In the genomic region with DNA sequence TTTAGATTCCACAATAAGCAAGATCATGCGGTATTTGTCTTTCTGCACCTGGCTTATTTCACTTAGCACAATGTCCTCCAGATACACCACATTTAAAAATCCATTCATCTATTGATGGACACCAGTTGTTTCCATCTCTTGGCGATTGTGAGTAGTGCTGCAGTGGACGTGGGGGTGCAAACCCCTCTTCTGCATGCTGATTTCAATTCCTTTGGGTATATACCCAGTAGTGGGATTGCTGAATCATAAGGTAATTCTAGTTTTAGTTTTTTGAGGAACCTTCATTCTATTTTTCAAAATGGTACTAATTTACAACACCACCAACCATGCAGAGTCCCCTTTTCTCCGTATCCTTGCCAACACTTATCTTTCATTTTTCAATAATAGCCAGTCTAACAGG, we compare ENCODE assay signal across 39 cellular contexts. TPM values are rescaled to one million over a fixed set of nuclear protein-coding genes. Genes with fewer than 3 reads are reported as not detected.
"Had no signal": no experiment of that assay in that cellular context is flagged by ENCODE, and none has a peak within 500 bp of the region (broad histone marks: within the 10 kb centered on the region; RNA-seq: fewer than 3 reads in every experiment).

No MANE protein-coding gene starts in this region.

- DNase-seq: activated B cell treated with CpG ODN at 0.5 μM for 24 hours; activated CD4-positive, alpha-beta memory T cell treated with anti-CD3 and anti-CD28 coated beads for 36 hours; activated CD4-positive, alpha-beta T cell treated with anti-CD3 and anti-CD28 coated beads for 48 hours; activated CD4-positive, alpha-beta T cell treated with anti-CD3 and anti-CD28 coated beads, Interleukin-2, amount 10 ng/mL, durations not matched to agents 7 days and 5 days; activated CD4-positive, alpha-beta T cell treated with anti-CD3 and anti-CD28 coated beads, Interleukin-2, amount 50 U/mL, for 4 hours; activated CD4-positive, CD25-positive, alpha-beta regulatory T cell treated with anti-CD3 and anti-CD28 coated beads, Interleukin-2, amount 50 U/mL, for 72 hours; activated CD8-positive, alpha-beta memory T cell treated with anti-CD3 and anti-CD28 coated beads, Interleukin-2, amount 50 U/mL, for 4 hours; activated CD8-positive, alpha-beta T cell treated with anti-CD3 and anti-CD28 coated beads for 36 hours; activated effector memory CD4-positive, alpha-beta T cell treated with anti-CD3 and anti-CD28 coated beads, Interleukin-2, amount 50 U/mL, for 16 hours; activated gamma-delta T cell treated with Interleukin-2 at 50 U/mL for 16 hours; activated naive CD4-positive, alpha-beta T cell; activated naive CD4-positive, alpha-beta T cell treated with anti-CD3 and anti-CD28 coated beads for 36 hours; activated naive CD4-positive, alpha-beta T cell treated with anti-CD3 and anti-CD28 coated beads, Interleukin-2, amount 50 U/mL, for 16 hours; activated naive CD8-positive, alpha-beta T cell treated with anti-CD3 and anti-CD28 coated beads for 36 hours; activated T-cell treated with anti-CD3 and anti-CD28 coated beads for 4 hours; activated T-cell treated with anti-CD3 and anti-CD28 coated beads, Interleukin-2, amount 50 U/mL, for 1 hour; activated T-cell treated with anti-CD3 and anti-CD28 coated beads, Interleukin-2, amount 50 U/mL, for 4 hours; activated T-cell treated with anti-CD3 and anti-CD28 coated beads, Interleukin-2, amount 50 U/mL, for 72 hours; adrenal gland; amniotic stem cell; aorta; body of pancreas; brain microvascular endothelial cell; central memory CD4-positive, alpha-beta T cell; SW 1271; T-helper 1 cell; T-helper 2 cell; T-helper 9 cell had no signal

- H3K36me3 ChIP-seq: adrenal gland, brain microvascular endothelial cell, breast epithelium had no signal

- H3K27ac Mint-ChIP-seq: activated B cell treated with CpG ODN at 0.5 μM for 24 hours; activated CD4-positive, alpha-beta memory T cell treated with anti-CD3 and anti-CD28 coated beads for 36 hours; activated CD4-positive, alpha-beta T cell treated with anti-CD3 and anti-CD28 coated beads, Interleukin-2, amount 10 ng/mL, durations not matched to agents 7 days and 5 days; activated CD8-positive, alpha-beta T cell treated with anti-CD3 and anti-CD28 coated beads for 36 hours; activated naive CD4-positive, alpha-beta T cell treated with anti-CD3 and anti-CD28 coated beads for 36 hours; activated naive CD4-positive, alpha-beta T cell treated with anti-CD3 and anti-CD28 coated beads, Interleukin-2, amount 50 U/mL, for 72 hours; activated naive CD8-positive, alpha-beta T cell treated with anti-CD3 and anti-CD28 coated beads for 36 hours; activated T-cell treated with anti-CD3 and anti-CD28 coated beads, Interleukin-2, amount 50 U/mL, for 72 hours; activated T-helper 1 cell treated with anti-CD3 and anti-CD28 coated beads, Interleukin-12 subunit alpha, Interleukin-12 subunit beta, Interleukin-2, Interleukin-4 antibody, amounts not matched to agents 30 ng/mL and 10 ng/mL and 1 ng/mL, durations not matched to agents 14 hours and 24 hours and 36 hours; activated T-helper 17 cell treated with anti-CD3 and anti-CD28 coated beads, Interleukin-2, amount 50 U/mL, for 72 hours; T-helper 1 cell treated with Interleukin-12 subunit alpha and Interleukin-12 subunit beta and Interleukin-4 antibody, amounts not matched to agents 30 μg/mL and 1 μg/mL, for 36 hours; T-helper 2 cell treated with Interferon-gamma antibody and Interleukin-4, amounts not matched to agents 5 μg/mL and 100 μg/mL, for 36 hours had no signal

- H3K27me3 ChIP-seq: adrenal gland, body of pancreas had no signal

- H3K4me1 Mint-ChIP-seq: activated naive CD8-positive, alpha-beta T cell treated with anti-CD3 and anti-CD28 coated beads for 36 hours; activated T-helper 17 cell treated with anti-CD3 and anti-CD28 coated beads, Interleukin-2, amount 50 U/mL, for 72 hours had no signal

- H3K36me3 Mint-ChIP-seq: activated CD4-positive, alpha-beta memory T cell treated with anti-CD3 and anti-CD28 coated beads for 36 hours; activated naive CD4-positive, alpha-beta T cell treated with anti-CD3 and anti-CD28 coated beads, Interleukin-2, amount 50 U/mL, for 72 hours; activated naive CD8-positive, alpha-beta T cell treated with anti-CD3 and anti-CD28 coated beads for 36 hours had no signal

- ATAC-seq: activated CD8-positive, alpha-beta T cell treated with anti-CD3 and anti-CD28 coated beads for 36 hours; activated naive CD4-positive, alpha-beta T cell treated with anti-CD3 and anti-CD28 coated beads, Interleukin-2, amount 50 U/mL, for 72 hours; activated T-cell treated with anti-CD3 and anti-CD28 coated beads, Interleukin-2, amount 50 U/mL, for 4 hours; activated T-cell treated with anti-CD3 and anti-CD28 coated beads, Interleukin-2, amount 50 U/mL, for 72 hours; activated T-helper 17 cell treated with anti-CD3 and anti-CD28 coated beads, Interleukin-2, amount 50 U/mL, for 72 hours; body of pancreas had no signal

- H3K4me3 Mint-ChIP-seq: activated B cell treated with CpG ODN at 0.5 μM for 24 hours; activated CD4-positive, alpha-beta memory T cell treated with anti-CD3 and anti-CD28 coated beads for 36 hours; activated CD4-positive, alpha-beta T cell treated with anti-CD3 and anti-CD28 coated beads, Interleukin-2, amount 10 ng/mL, durations not matched to agents 7 days and 5 days; activated CD8-positive, alpha-beta T cell treated with anti-CD3 and anti-CD28 coated beads for 36 hours; activated naive CD4-positive, alpha-beta T cell treated with anti-CD3 and anti-CD28 coated beads for 36 hours; activated naive CD8-positive, alpha-beta T cell treated with anti-CD3 and anti-CD28 coated beads for 36 hours; activated T-cell treated with anti-CD3 and anti-CD28 coated beads, Interleukin-2, amount 50 U/mL, for 4 hours; activated T-cell treated with anti-CD3 and anti-CD28 coated beads, Interleukin-2, amount 50 U/mL, for 72 hours; activated T-helper 1 cell treated with anti-CD3 and anti-CD28 coated beads, Interleukin-12 subunit alpha, Interleukin-12 subunit beta, Interleukin-2, Interleukin-4 antibody, amounts not matched to agents 30 ng/mL and 10 ng/mL and 1 ng/mL, durations not matched to agents 14 hours and 24 hours and 36 hours; activated T-helper 17 cell treated with anti-CD3 and anti-CD28 coated beads, Interleukin-2, amount 50 U/mL, for 72 hours; T-helper 1 cell treated with Interleukin-12 subunit alpha and Interleukin-12 subunit beta and Interleukin-4 antibody, amounts not matched to agents 30 μg/mL and 1 μg/mL, for 36 hours; T-helper 2 cell treated with Interferon-gamma antibody and Interleukin-4, amounts not matched to agents 5 μg/mL and 100 μg/mL, for 36 hours had no signal

- H3K27me3 Mint-ChIP-seq: activated CD4-positive, alpha-beta memory T cell treated with anti-CD3 and anti-CD28 coated beads for 36 hours; activated CD8-positive, alpha-beta T cell treated with anti-CD3 and anti-CD28 coated beads for 36 hours; activated naive CD8-positive, alpha-beta T cell treated with anti-CD3 and anti-CD28 coated beads for 36 hours; activated T-helper 17 cell treated with anti-CD3 and anti-CD28 coated beads, Interleukin-2, amount 50 U/mL, for 72 hours had no signal

- H3K4me3 ChIP-seq: adrenal gland, body of pancreas, breast epithelium had no signal

- FAIRE-seq: astrocyte, TTC549 had no signal

- H3K9me3 Mint-ChIP-seq: activated B cell treated with CpG ODN at 0.5 μM for 24 hours; activated CD4-positive, alpha-beta memory T cell treated with anti-CD3 and anti-CD28 coated beads for 36 hours; activated CD4-positive, alpha-beta T cell treated with anti-CD3 and anti-CD28 coated beads, Interleukin-2, amount 10 ng/mL, durations not matched to agents 7 days and 5 days; activated CD8-positive, alpha-beta T cell treated with anti-CD3 and anti-CD28 coated beads for 36 hours; activated naive CD4-positive, alpha-beta T cell treated with anti-CD3 and anti-CD28 coated beads for 36 hours; activated naive CD4-positive, alpha-beta T cell treated with anti-CD3 and anti-CD28 coated beads, Interleukin-2, amount 50 U/mL, for 72 hours; activated naive CD8-positive, alpha-beta T cell treated with anti-CD3 and anti-CD28 coated beads for 36 hours; activated T-cell treated with anti-CD3 and anti-CD28 coated beads, Interleukin-2, amount 50 U/mL, for 4 hours; activated T-cell treated with anti-CD3 and anti-CD28 coated beads, Interleukin-2, amount 50 U/mL, for 72 hours; activated T-helper 1 cell treated with anti-CD3 and anti-CD28 coated beads, Interleukin-12 subunit alpha, Interleukin-12 subunit beta, Interleukin-2, Interleukin-4 antibody, amounts not matched to agents 30 ng/mL and 10 ng/mL and 1 ng/mL, durations not matched to agents 14 hours and 24 hours and 36 hours; activated T-helper 17 cell treated with anti-CD3 and anti-CD28 coated beads, Interleukin-2, amount 50 U/mL, for 72 hours; T-helper 1 cell treated with Interleukin-12 subunit alpha and Interleukin-12 subunit beta and Interleukin-4 antibody, amounts not matched to agents 30 μg/mL and 1 μg/mL, for 36 hours; T-helper 2 cell treated with Interferon-gamma antibody and Interleukin-4, amounts not matched to agents 5 μg/mL and 100 μg/mL, for 36 hours had no signal

- H3K4me1 ChIP-seq: adrenal gland, body of pancreas, breast epithelium had no signal

- H3K9me3 ChIP-seq: adrenal gland, body of pancreas, breast epithelium had no signal

- H3K27ac ChIP-seq: adrenal gland, body of pancreas, brain microvascular endothelial cell, breast epithelium, VCaP had no signal

RNA-seq across cellular contexts. Expression of a gene that starts 2.0 kb away (rescaled TPM):
- total RNA-seq: activated B cell treated with CpG ODN at 0.5 μM for 24 hours; activated CD4-positive, alpha-beta memory T cell treated with anti-CD3 and anti-CD28 coated beads for 36 hours; activated CD4-positive, alpha-beta T cell treated with anti-CD3 and anti-CD28 coated beads, Interleukin-2, amount 10 ng/mL, durations not matched to agents 7 days and 5 days; activated CD8-positive, alpha-beta memory T cell treated with anti-CD3 and anti-CD28 coated beads for 36 hours; activated CD8-positive, alpha-beta T cell treated with anti-CD3 and anti-CD28 coated beads for 36 hours; activated naive CD4-positive, alpha-beta T cell treated with anti-CD3 and anti-CD28 coated beads for 36 hours; activated naive CD4-positive, alpha-beta T cell treated with anti-CD3 and anti-CD28 coated beads, Interleukin-2, amount 50 U/mL, for 72 hours; activated naive CD8-positive, alpha-beta T cell treated with anti-CD3 and anti-CD28 coated beads for 36 hours; activated T-cell treated with anti-CD3 and anti-CD28 coated beads, Interleukin-2, amount 50 U/mL, for 4 hours; activated T-cell treated with anti-CD3 and anti-CD28 coated beads, Interleukin-2, amount 50 U/mL, for 72 hours; activated T-helper 1 cell treated with anti-CD3 and anti-CD28 coated beads, Interleukin-12 subunit alpha, Interleukin-12 subunit beta, Interleukin-2, Interleukin-4 antibody, amounts not matched to agents 30 ng/mL and 10 ng/mL and 1 ng/mL, durations not matched to agents 14 hours and 24 hours and 36 hours; activated T-helper 17 cell treated with anti-CD3 and anti-CD28 coated beads, Interleukin-2, amount 50 U/mL, for 72 hours; adrenal gland; aorta; astrocyte; body of pancreas; breast epithelium had no signal
- polyA plus RNA-seq: adrenal gland, aorta had no signal

RNA-seq across cellular contexts. Expression of a gene that starts 21.2 kb away (rescaled TPM):
- total RNA-seq: activated CD4-positive, alpha-beta memory T cell treated with anti-CD3 and anti-CD28 coated beads for 36 hours; activated CD4-positive, alpha-beta T cell treated with anti-CD3 and anti-CD28 coated beads, Interleukin-2, amount 10 ng/mL, durations not matched to agents 7 days and 5 days; activated CD8-positive, alpha-beta memory T cell treated with anti-CD3 and anti-CD28 coated beads for 36 hours; activated CD8-positive, alpha-beta T cell treated with anti-CD3 and anti-CD28 coated beads for 36 hours; activated naive CD4-positive, alpha-beta T cell treated with anti-CD3 and anti-CD28 coated beads for 36 hours; activated naive CD8-positive, alpha-beta T cell treated with anti-CD3 and anti-CD28 coated beads for 36 hours; activated T-cell treated with anti-CD3 and anti-CD28 coated beads, Interleukin-2, amount 50 U/mL, for 4 hours; activated T-helper 1 cell treated with anti-CD3 and anti-CD28 coated beads, Interleukin-12 subunit alpha, Interleukin-12 subunit beta, Interleukin-2, Interleukin-4 antibody, amounts not matched to agents 30 ng/mL and 10 ng/mL and 1 ng/mL, durations not matched to agents 14 hours and 24 hours and 36 hours; adrenal gland; astrocyte; body of pancreas; breast epithelium; cardiac septum had no signal
- polyA plus RNA-seq: adrenal gland, aorta had no signal

RNA-seq across cellular contexts. Expression of a gene that starts 21.5 kb away (rescaled TPM):
- total RNA-seq: activated B cell treated with CpG ODN at 0.5 μM for 24 hours; activated CD4-positive, alpha-beta memory T cell treated with anti-CD3 and anti-CD28 coated beads for 36 hours; activated CD4-positive, alpha-beta T cell treated with anti-CD3 and anti-CD28 coated beads, Interleukin-2, amount 10 ng/mL, durations not matched to agents 7 days and 5 days; activated CD8-positive, alpha-beta memory T cell treated with anti-CD3 and anti-CD28 coated beads for 36 hours; activated CD8-positive, alpha-beta T cell treated with anti-CD3 and anti-CD28 coated beads for 36 hours; activated naive CD4-positive, alpha-beta T cell treated with anti-CD3 and anti-CD28 coated beads for 36 hours; activated naive CD8-positive, alpha-beta T cell treated with anti-CD3 and anti-CD28 coated beads for 36 hours; activated T-cell treated with anti-CD3 and anti-CD28 coated beads, Interleukin-2, amount 50 U/mL, for 4 hours; activated T-cell treated with anti-CD3 and anti-CD28 coated beads, Interleukin-2, amount 50 U/mL, for 72 hours; activated T-helper 1 cell treated with anti-CD3 and anti-CD28 coated beads, Interleukin-12 subunit alpha, Interleukin-12 subunit beta, Interleukin-2, Interleukin-4 antibody, amounts not matched to agents 30 ng/mL and 10 ng/mL and 1 ng/mL, durations not matched to agents 14 hours and 24 hours and 36 hours; adrenal gland; aorta; astrocyte; body of pancreas; breast epithelium had no signal
- polyA plus RNA-seq: adrenal gland, aorta had no signal
